Comparison of ENCODE assay signal across 5 cellular contexts in genomic region chr14:101299781-101300180, GRCh38.
DNase-seq lines count a peak whose midpoint lies in the region; TF ChIP-seq lines count a peak whose summit lies in the region.
"Not testable (repeated sequence)": the region's sequence is repeated elsewhere in the genome, so short reads cannot be mapped to it uniquely, and the experiment has no call there.

No MANE protein-coding gene starts in this region.

- not testable (repeated sequence) for H2AK5ac ChIP-seq in mesendoderm (ENCODE audit: low read length)

- not testable (repeated sequence) for H3K36me3 ChIP-seq in HUES64 (ENCODE audit: insufficient read depth, low read length); hepatocyte (replicated peaks; ENCODE audit: insufficient read depth, low read depth); mesendoderm (ENCODE audit: control insufficient read depth, insufficient read depth, low read length)

- H3K79me1 ChIP-seq in mesendoderm (ENCODE audit: low read length), result not testable (repeated sequence)

- not testable (repeated sequence) for H2BK15ac ChIP-seq in mesendoderm (replicated peaks; ENCODE audit: low read depth)

- H3K27ac ChIP-seq in HUES64 (ENCODE audit: low read depth, low read length), result peak overlapping the region; percentile 70; the same call in 1 of the 2 replicates
- peak overlapping the region; percentile 71 for H3K27ac ChIP-seq in hepatocyte
- not testable (repeated sequence) for H3K27ac ChIP-seq in mesendoderm (ENCODE audit: low read depth, low read length)

- H3K4me3 ChIP-seq in HUES64 (ENCODE audit: low read length); hepatocyte; mesendoderm (ENCODE audit: low read length): not testable (repeated sequence)

- H3K4me1 ChIP-seq in HUES64 (ENCODE audit: insufficient read depth, low read length), result peaks cover 24% of the 10 kb centered on the region
- H3K4me1 ChIP-seq in hepatocyte (ENCODE audit: insufficient read depth); mesendoderm (ENCODE audit: control insufficient read depth, low read depth, low read length): not testable (repeated sequence)

- not testable (repeated sequence) for H3K56ac ChIP-seq in mesendoderm (ENCODE audit: low read length)

- H3K18ac ChIP-seq in mesendoderm (ENCODE audit: low read length), result not testable (repeated sequence)

- H2AFZ ChIP-seq in hepatocyte, result not testable (repeated sequence)

- H2BK120ac ChIP-seq in mesendoderm (ENCODE audit: low read depth, low read length), result not testable (repeated sequence)

- H3K79me2 ChIP-seq in hepatocyte; mesendoderm (ENCODE audit: control insufficient read depth, insufficient read depth, low read length): not testable (repeated sequence)

- H3K4ac ChIP-seq in mesendoderm (ENCODE audit: low read depth, low read length), result not testable (repeated sequence)

- peak overlapping the region; percentile 22 for H3K4me2 ChIP-seq in hepatocyte
- H3K4me2 ChIP-seq in mesendoderm (ENCODE audit: low read length), result not testable (repeated sequence)

- not testable (repeated sequence) for TF ChIP-seq CTCF in hepatocyte (IDR thresholded peaks at IDR 0.05; ENCODE audit: poor library complexity); progenitor cell of endocrine pancreas (IDR thresholded peaks at IDR 0.05; ENCODE audit: unreplicated experiment)

- 73% methylated on average over 4 of the region's 4 CpGs for WGBS in HUES64
- 20% methylated on average over 4 of the region's 4 CpGs for WGBS in hepatocyte (ENCODE audit: low lambda C conversion rate, missing lambda C conversion rate)
- WGBS in mesendoderm (ENCODE audit: extremely low coverage, insufficient coverage, low lambda C conversion rate), result no CpG with 5 or more reads among the region's 4 CpGs

- H3K9me3 ChIP-seq in HUES64 (ENCODE audit: insufficient read depth, low read depth, low read length), result peaks cover 33% of the 10 kb centered on the region
- H3K9me3 ChIP-seq in hepatocyte (ENCODE audit: low read depth), result not testable (repeated sequence)

- peaks cover 29% of the 10 kb centered on the region for H3K4me1 Mint-ChIP-seq in progenitor cell of endocrine pancreas (ENCODE audit: low read depth)

- not testable (repeated sequence) for H4K8ac ChIP-seq in mesendoderm (ENCODE audit: low read depth, low read length)

- H3K27ac Mint-ChIP-seq in progenitor cell of endocrine pancreas, result peak overlapping the region; percentile 51

- H4K5ac ChIP-seq in mesendoderm (ENCODE audit: low read length), result not testable (repeated sequence)

- peak overlapping the region; percentile 76 for H2BK5ac ChIP-seq in mesendoderm (ENCODE audit: low read length)

- H3K4me3 Mint-ChIP-seq in progenitor cell of endocrine pancreas (ENCODE audit: low read depth), result not testable (repeated sequence)

- H4K20me1 ChIP-seq in hepatocyte (ENCODE audit: insufficient read depth, poor library complexity, severe bottlenecking), result not testable (repeated sequence)

- H3K23ac ChIP-seq in mesendoderm (ENCODE audit: low read length), result not testable (repeated sequence)

- not testable (repeated sequence) for H3K9me2 ChIP-seq in hepatocyte (replicated peaks; ENCODE audit: insufficient read depth)

- H3K36me3 Mint-ChIP-seq in progenitor cell of endocrine pancreas (ENCODE audit: insufficient read depth), result peaks cover 12% of the 10 kb centered on the region

- not testable (repeated sequence) for H3K27me3 Mint-ChIP-seq in progenitor cell of endocrine pancreas

- not testable (repeated sequence) for H3K27me3 ChIP-seq in HUES64 (ENCODE audit: insufficient read depth, low read length); hepatocyte; mesendoderm (ENCODE audit: insufficient read depth, low read length, poor library complexity)

- H3K9me3 Mint-ChIP-seq in progenitor cell of endocrine pancreas (ENCODE audit: low read depth), result peaks cover 28% of the 10 kb centered on the region

- not testable (repeated sequence) for H3K9ac ChIP-seq in HUES64 (ENCODE audit: low read depth, low read length)
- H3K9ac ChIP-seq in mesendoderm (ENCODE audit: low read length), result peak overlapping the region; percentile 49

- DNase-seq in ELF-1 (ENCODE audit: low read depth, low spot score), result peak; percentile 31
- DNase-seq in hepatocyte (ENCODE audit: low spot score); progenitor cell of endocrine pancreas (ENCODE audit: low spot score, unreplicated experiment): not testable (repeated sequence)
- DNase-seq in mesendoderm, result peak; percentile 97
